ENCODE assay signal across 8 cellular contexts in genomic region chr10:63522129-63522687, GRCh38. TPM values are rescaled to one million over a fixed set of nuclear protein-coding genes. Genes with fewer than 3 reads are reported as not detected.
DNase-seq lines count a peak whose midpoint lies in the region; ATAC-seq and TF ChIP-seq lines count a peak whose summit lies in the region.

No MANE protein-coding gene starts in this region.

- H3F3A ChIP-seq in GM23248 (ENCODE audit: insufficient read depth) = peaks cover 20% of the 10 kb centered on the region

- no peak for DNase-seq in AG04450 (ENCODE audit: low read depth, low spot score)
- peak; percentile 59 for DNase-seq in GM23248
- peak; percentile 9 for DNase-seq in RPMI7951 (ENCODE audit: low read depth)
- DNase-seq in naive B cell = no peak
- DNase-seq in GOT3 (lab: John Stamatoyannopoulos, UW) = no peak

- peak overlapping the region; percentile 84 for H3K4me3 ChIP-seq in AG04450 (ENCODE audit: low read depth, low read length)
- peak overlapping the region; percentile 98 for H3K4me3 ChIP-seq in GM23248
- H3K4me3 ChIP-seq in ectodermal cell (ENCODE audit: insufficient read depth, low read depth, low read length) = peak overlapping the region; percentile 62

- H4K20me1 ChIP-seq in GM23248 (ENCODE audit: insufficient read depth) = no peaks in the 10 kb centered on the region

- H2AFZ ChIP-seq in GM23248 = peak overlapping the region; percentile 94

- no peaks in the 10 kb centered on the region for H3K27me3 ChIP-seq in AG04450 (ENCODE audit: control insufficient read depth, insufficient read depth, low read length)
- H3K27me3 ChIP-seq in GM23248 (replicated peaks; ENCODE audit: insufficient read depth) = no peaks in the 10 kb centered on the region
- H3K27me3 ChIP-seq in ectodermal cell (ENCODE audit: control insufficient read depth, insufficient read depth, low read length, poor library complexity, severe bottlenecking) = no peaks in the 10 kb centered on the region

- no peak for TF ChIP-seq CTCF in AG04450 (IDR thresholded peaks at IDR 0.05; ENCODE audit: low read depth, low read length)

- peak overlapping the region; percentile 90 for H3K4me2 ChIP-seq in GM23248 (ENCODE audit: unreplicated experiment)

- H3K9me3 Mint-ChIP-seq in naive B cell = no peaks in the 10 kb centered on the region

- H3K4me3 Mint-ChIP-seq in naive B cell = peak overlapping the region; percentile 73 to 95 (median 90)

- H3K36me3 Mint-ChIP-seq in naive B cell = no peaks in the 10 kb centered on the region

- ATAC-seq in naive B cell (ENCODE audit: low read depth in 2 of 2) (no peak), HG02840 (IDR thresholded peaks at IDR 0.05; ENCODE audit: low FRiP score, unreplicated experiment) (no peak), GM21423 (IDR thresholded peaks at IDR 0.05; ENCODE audit: unreplicated experiment) (no peak)

- no peaks in the 10 kb centered on the region for H3K36me3 ChIP-seq in GM23248 (ENCODE audit: low read depth)
- H3K36me3 ChIP-seq in ectodermal cell (ENCODE audit: control insufficient read depth, insufficient read depth, low read length) = no peaks in the 10 kb centered on the region

- peak overlapping the region; percentile 95 for H3K9ac ChIP-seq in GM23248

- H3K4me1 ChIP-seq in GM23248 (ENCODE audit: insufficient read depth) = peaks cover 27% of the 10 kb centered on the region
- peaks cover 7% of the 10 kb centered on the region for H3K4me1 ChIP-seq in ectodermal cell (ENCODE audit: control insufficient read depth, insufficient read depth, low read length)

- H3K27ac ChIP-seq in AG04450 (ENCODE audit: low read depth, low read length) = peak overlapping the region; percentile 88
- peak overlapping the region; percentile 95 for H3K27ac ChIP-seq in GM23248
- H3K27ac ChIP-seq in ectodermal cell (ENCODE audit: insufficient read depth, low read depth, low read length, poor library complexity, severe bottlenecking) = peak overlapping the region; percentile 95

- 2% methylated on average over 12 of the region's 12 CpGs for WGBS in GM23248 (ENCODE audit: low coverage in 1 of 2, low lambda C conversion rate in 2 of 2, missing lambda C conversion rate in 2 of 2), 2 experiments
- 1% methylated on average over 9 to 10 of the region's 12 CpGs for WGBS in ectodermal cell, 2 experiments

- H3K79me2 ChIP-seq in GM23248 (ENCODE audit: insufficient read depth) = peaks cover 91% of the 10 kb centered on the region

- POLR2A ChIA-PET in AG04450 (lab: Yijun Ruan, JAX) = interaction anchor here (0.6 to 1.3 kb wide), 6 partner anchors 17 to 309 kb away, joined by 3 to 6 read pairs (median 4); no protein-coding TSS in a partner anchor

- H3K9me3 ChIP-seq in AG04450 (ENCODE audit: control insufficient read depth, insufficient read depth, low read length) = peaks cover 6% of the 10 kb centered on the region
- no peaks in the 10 kb centered on the region for H3K9me3 ChIP-seq in GM23248 (ENCODE audit: low read depth)
- no peaks in the 10 kb centered on the region for H3K9me3 ChIP-seq in ectodermal cell (ENCODE audit: control insufficient read depth, low read length)

- H3K9me2 ChIP-seq in GM23248 (ENCODE audit: insufficient read depth) = no peaks in the 10 kb centered on the region

- peaks cover 30 to 36% (median 31%) of the 10 kb centered on the region in 3 donors for H3K4me1 Mint-ChIP-seq in naive B cell

- CTCF ChIA-PET in AG04450 (lab: Charles Lee) = interaction anchor here (0.7 to 1.9 kb wide), 5 partner anchors 19 to 355 kb away, joined by 3 to 9 read pairs (median 5); no protein-coding TSS in a partner anchor

- in situ Hi-C loops in GM23248 (cut with MboI) = no loop called here

- H3K27ac Mint-ChIP-seq in naive B cell = peak overlapping the region; percentile 38 to 94 (median 57)

- H3K27me3 Mint-ChIP-seq in naive B cell = no peaks in the 10 kb centered on the region

RNA-seq across cellular contexts. Expression of gene REEP3, which starts 1.0 kb away (rescaled TPM):
- 26.6 and 36.5 TPM in 2 replicates for polyA plus RNA-seq in AG04450 (2011; rRNA removed)
- 11.9 and 21.2 TPM in 2 replicates for polyA minus RNA-seq in AG04450 (2011; rRNA and poly(A)+ RNA removed)
- 72.1 and 76.6 TPM in 2 replicates for total RNA-seq in GM23248 (2014; rRNA removed; shearing (Covaris generic))
- polyA plus RNA-seq in GM23248 (2016; fragmentation: Nextera tagmentation; extraction: Ambion mirVana) = 66.1 and 69.9 TPM in 2 replicates
- total RNA-seq in RPMI7951 (2014; rRNA removed; shearing (Covaris generic)) = 57.6 and 62.0 TPM in 2 replicates
- 23.8 TPM for polyA plus RNA-seq in ectodermal cell (2013, experiment 1 of 4)
- polyA plus RNA-seq in ectodermal cell (2013, experiment 2 of 4) = 26.3 TPM
- 23.7 TPM for polyA plus RNA-seq in ectodermal cell (2013, experiment 3 of 4)
- 27.0 TPM for polyA plus RNA-seq in ectodermal cell (2013, experiment 4 of 4)
- polyA plus RNA-seq in naive B cell (ENCODE audit: low read depth in 6 of 6) = 1 to 10 TPM; 5.0 to 7.5 (median 6.3) TPM

RNA-seq across cellular contexts. Expression of gene JMJD1C, which starts 56.4 kb away (rescaled TPM):
- polyA plus RNA-seq in AG04450 (2011; rRNA removed) (36.8 and 45.0 TPM in 2 replicates), GM23248 (2016; fragmentation: Nextera tagmentation; extraction: Ambion mirVana) (30.3 and 34.6 TPM in 2 replicates), naive B cell (ENCODE audit: low read depth in 6 of 6) (100 to 1,000 TPM in 5 of 6 donors, 10 to 100 TPM in 1; 51.7 to 154 (median 124) TPM)
- polyA minus RNA-seq in AG04450 (2011; rRNA and poly(A)+ RNA removed) = 55.3 and 87.4 TPM in 2 replicates
- total RNA-seq in GM23248 (2014; rRNA removed; shearing (Covaris generic)) = 74.3 and 76.5 TPM in 2 replicates
- 43.8 and 57.0 TPM in 2 replicates for total RNA-seq in RPMI7951 (2014; rRNA removed; shearing (Covaris generic))
- polyA plus RNA-seq in ectodermal cell (2013, experiment 1 of 4) = 65.9 TPM
- polyA plus RNA-seq in ectodermal cell (2013, experiment 2 of 4) = 78.3 TPM
- polyA plus RNA-seq in ectodermal cell (2013, experiment 3 of 4) = 51.9 TPM
- 61.6 TPM for polyA plus RNA-seq in ectodermal cell (2013, experiment 4 of 4)

Comparison
In these comparisons a context has a peak if more than half of its experiments do, and no peak if none do; other contexts are left out.
1. DNase-seq: peak in GM23248 (single experiment) and RPMI7951 (single experiment); none in AG04450 (single experiment), naive B cell (single experiment) and GOT3 (single experiment).
2. Peak in every context shown above with its lines, with median percentiles within 50 percentile points of each other: H3K27ac ChIP-seq and H3K4me3 ChIP-seq.